In the genomic region with DNA sequence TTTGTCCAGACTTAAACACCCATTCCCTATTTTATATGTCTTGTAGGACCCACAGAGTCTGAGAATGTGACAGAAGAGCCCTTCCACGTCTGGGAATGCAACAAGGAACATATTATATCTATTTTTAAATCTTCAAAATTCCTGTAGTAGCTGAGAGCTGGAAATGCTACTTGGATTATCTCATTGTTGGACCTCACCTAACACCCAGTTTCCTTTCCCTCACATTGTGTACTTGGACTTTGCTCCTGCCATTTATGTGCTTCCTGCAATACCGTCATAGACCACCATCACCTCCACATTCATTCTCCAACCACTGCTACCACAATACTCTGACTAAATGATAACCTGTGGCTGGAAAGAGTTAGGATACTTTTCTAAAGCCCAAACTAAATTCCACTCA, we compare ENCODE assay signal across 12 cellular contexts.
DNase-seq lines count a peak whose midpoint lies in the region; ATAC-seq and TF ChIP-seq lines count a peak whose summit lies in the region.
"Had no signal": no experiment of that assay in that cellular context is flagged by ENCODE, and none has a peak within 500 bp of the region (broad histone marks: within the 10 kb centered on the region; RNA-seq: fewer than 3 reads in every experiment).

No MANE protein-coding gene starts in this region.

- H3K27me3 ChIP-seq in cardiac muscle cell (no peaks in the 10 kb centered on the region), esophagus muscularis mucosa (no peaks in the 10 kb centered on the region), thoracic aorta (replicated peaks; ENCODE audit: insufficient read depth) (no peaks in the 10 kb centered on the region), sigmoid colon (no peaks in the 10 kb centered on the region)

- no peak for TF ChIP-seq POLR2A in esophagus muscularis mucosa (IDR thresholded peaks at IDR 0.05; ENCODE audit: low read depth)
- no peak for TF ChIP-seq POLR2A in sigmoid colon (IDR thresholded peaks at IDR 0.05)

- H3K27ac ChIP-seq in cardiac muscle cell, result no peak overlapping the region
- peak overlapping the region in 2 of 4 donors; percentile 3 to 38 for H3K27ac ChIP-seq in esophagus muscularis mucosa (replicated peaks in 1 of 4)
- H3K27ac ChIP-seq in thoracic aorta, result no peak overlapping the region
- peak overlapping the region in 1 of 4 donors; percentile 17 for H3K27ac ChIP-seq in sigmoid colon
- H3K27ac ChIP-seq: epithelial cell of prostate had no signal

- H3K36me3 ChIP-seq in cardiac muscle cell (no peaks in the 10 kb centered on the region), esophagus muscularis mucosa (no peaks in the 10 kb centered on the region), thoracic aorta (no peaks in the 10 kb centered on the region), sigmoid colon (no peaks in the 10 kb centered on the region)

- H3K4me3 ChIP-seq in cardiac muscle cell (no peak overlapping the region), esophagus muscularis mucosa (no peak overlapping the region), thoracic aorta (no peak overlapping the region), sigmoid colon (no peak overlapping the region)
- H3K4me3 ChIP-seq: smooth muscle cell had no signal

- H3K4me1 ChIP-seq in cardiac muscle cell (ENCODE audit: low read depth) (no peaks in the 10 kb centered on the region), esophagus muscularis mucosa (peaks cover 0 to 29% (median 21%) of the 10 kb centered on the region in 4 donors), thoracic aorta (ENCODE audit: control insufficient read depth in 1 of 2, low read depth in 2 of 2) (peaks cover 2 to 4% of the 10 kb centered on the region in 2 donors), sigmoid colon (peaks cover 0 to 19% (median 14%) of the 10 kb centered on the region in 4 donors)

- WGBS in esophagus muscularis mucosa, result 28% methylated on average over 2 of the region's 2 CpGs
- 12 to 55% methylated on average over 2 of the region's 2 CpGs for WGBS in sigmoid colon, 2 donors

- no peaks in the 10 kb centered on the region for H3K9me3 ChIP-seq in cardiac muscle cell (ENCODE audit: low read depth)
- peaks cover 0 to 9% (median 3%) of the 10 kb centered on the region in 4 donors for H3K9me3 ChIP-seq in esophagus muscularis mucosa
- no peaks in the 10 kb centered on the region for H3K9me3 ChIP-seq in thoracic aorta
- peaks cover 0 to 6% (median 0%) of the 10 kb centered on the region in 4 donors for H3K9me3 ChIP-seq in sigmoid colon

- ATAC-seq in Right ventricle myocardium inferior (no peak), thoracic aorta (ENCODE audit: insufficient number of reproducible peaks, low FRiP score, low read depth) (no peak)

- DNase-seq in cardiac muscle cell (ENCODE audit: low read depth in 1 of 2, low spot score in 1 of 2), result no peak
- DNase-seq in Right ventricle myocardium inferior (ENCODE audit: missing footprints), result no peak
- peak; percentile 29 for DNase-seq in LHCN-M2 (ENCODE audit: low read depth)
- DNase-seq in esophagus muscularis mucosa (ENCODE audit: extremely low spot score), result no peak
- no peak for DNase-seq in thoracic aorta (ENCODE audit: low spot score)
- DNase-seq in COLO668 (lab: John Stamatoyannopoulos, UW; ENCODE audit: unreplicated experiment), result no peak
- DNase-seq in sigmoid colon, result no peak
- no peak for DNase-seq in NCI-H446 (lab: John Stamatoyannopoulos, UW)
- DNase-seq: DMS79, NCI-H774 had no signal

- peak; percentile 2 for TF ChIP-seq CTCF in cardiac muscle cell (IDR thresholded peaks at IDR 0.05; ENCODE audit: low read depth, low read length)
- peak in 1 of 3 experiments; percentile 36 for TF ChIP-seq CTCF in esophagus muscularis mucosa (IDR thresholded peaks at IDR 0.05)
- TF ChIP-seq CTCF in thoracic aorta (IDR thresholded peaks at IDR 0.05), result peak; percentile 19
- peak in 1 of 4 experiments; percentile 8 for TF ChIP-seq CTCF in sigmoid colon (IDR thresholded peaks at IDR 0.05)

- intact Hi-C loops in Right ventricle myocardium inferior (cut with DNase I), result no loop called here
- intact Hi-C loops in esophagus muscularis mucosa (cut with DNase I), result loop anchor here (10.0 kb wide), 1 partner anchor 266 kb away; no protein-coding TSS in a partner anchor
- intact Hi-C loops in sigmoid colon (cut with DNase I), result loop anchor here (10.0 kb wide), 1 partner anchor 224 kb away; no protein-coding TSS in a partner anchor

- TF ChIP-seq EP300 in esophagus muscularis mucosa (IDR thresholded peaks at IDR 0.05) (peak; percentile 5), sigmoid colon (IDR thresholded peaks at IDR 0.05) (no peak)
